8 cellular contexts compared by ENCODE assay signal in the genomic region with DNA sequence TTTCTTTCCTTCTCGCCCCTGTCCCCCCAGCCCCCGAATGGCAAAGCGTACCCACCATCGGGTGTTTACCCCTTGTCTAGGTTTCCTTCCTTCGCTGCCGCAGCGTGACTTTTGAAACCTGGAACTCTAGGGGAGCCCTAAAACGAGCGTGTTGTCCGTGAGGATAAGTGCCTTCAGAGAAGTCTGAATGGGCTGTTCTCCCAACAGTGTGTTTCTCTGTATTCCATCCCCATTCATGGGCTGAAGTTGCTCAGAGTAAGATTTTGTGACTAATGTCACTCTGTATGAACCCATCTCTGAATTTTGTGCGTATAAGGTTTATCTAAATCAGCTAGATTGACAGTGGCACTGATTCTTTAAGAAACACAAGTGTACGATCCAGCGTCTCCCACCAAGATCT. TPM values are rescaled to one million over a fixed set of nuclear protein-coding genes. Genes with fewer than 3 reads are reported as not detected.
DNase-seq lines count a peak whose midpoint lies in the region; ATAC-seq, FAIRE-seq and TF ChIP-seq lines count a peak whose summit lies in the region.

No MANE protein-coding gene starts in this region.

- H3K18ac ChIP-seq in H9 (ENCODE audit: insufficient read length, low read depth, low read length): no peak overlapping the region

- DNase-seq in H9 (no peak), glomerular visceral epithelial cell (ENCODE audit: extremely low spot score) (peak; percentile 6), putamen (ENCODE audit: low spot score) (peak; percentile 0), NCI-H510A treated with DMSO at 0.1 percent for 48 hours (lab: John Stamatoyannopoulos, UW) (no peak), D721Med (ENCODE audit: insufficient read length, low spot score) (no peak)
- no peak for DNase-seq in stimulated activated effector memory CD8-positive, alpha-beta T cell treated with anti-CD3 and anti-CD28 coated beads, Interleukin-12 subunit alpha, Interleukin-12 subunit beta, amount 100 ng/mL, for 72 hours (ENCODE audit: low spot score in 2 of 2)

- peaks cover 0 to 2% (median 0%) of the 10 kb centered on the region in 3 experiments; a peak in 1 of 7 replicates for H3K36me3 Mint-ChIP-seq in H9 (ENCODE audit: insufficient read depth in 1 of 3, low read depth in 3 of 3)
- H3K36me3 Mint-ChIP-seq in stimulated activated effector memory CD8-positive, alpha-beta T cell treated with anti-CD3 and anti-CD28 coated beads, Interleukin-12 subunit alpha, Interleukin-12 subunit beta, amount 100 ng/mL, for 72 hours: no peaks in the 10 kb centered on the region

- no peak overlapping the region for H4K8ac ChIP-seq in H9 (replicated peaks; ENCODE audit: insufficient read length, low read depth, low read length)

- H3K9ac ChIP-seq in H9 (ENCODE audit: extremely low read depth, insufficient read length, low read length): no peak overlapping the region

- no peak overlapping the region for H2BK120ac ChIP-seq in H9 (ENCODE audit: low read depth, low read length, poor library complexity, severe bottlenecking)

- H3K9me3 Mint-ChIP-seq in H9: peaks cover 0 to 2% of the 10 kb centered on the region in 2 experiments; a peak in 3 of 5 replicates
- H3K9me3 Mint-ChIP-seq in stimulated activated effector memory CD8-positive, alpha-beta T cell treated with anti-CD3 and anti-CD28 coated beads, Interleukin-12 subunit alpha, Interleukin-12 subunit beta, amount 100 ng/mL, for 72 hours: peaks cover 3% of the 10 kb centered on the region

- peaks cover 3% of the 10 kb centered on the region for H3K23me2 ChIP-seq in H9 (ENCODE audit: insufficient read length, low read depth, low read length, poor library complexity, severe bottlenecking)

- H3K27ac Mint-ChIP-seq in H9: peak overlapping the region in 1 of 3 experiments; percentile 77; a peak in 1 of 7 replicates
- no peak overlapping the region for H3K27ac Mint-ChIP-seq in stimulated activated effector memory CD8-positive, alpha-beta T cell treated with anti-CD3 and anti-CD28 coated beads, Interleukin-12 subunit alpha, Interleukin-12 subunit beta, amount 100 ng/mL, for 72 hours

- H3K4me2 ChIP-seq in H9 (ENCODE audit: insufficient read depth, insufficient read length, low read length): peak overlapping the region; percentile 78

- H3K79me1 ChIP-seq in H9 (ENCODE audit: insufficient read depth, low read depth, low read length, poor library complexity, severe bottlenecking): no peaks in the 10 kb centered on the region

- peaks cover 14% of the 10 kb centered on the region for H3K27me3 Mint-ChIP-seq in H9 (ENCODE audit: low read depth)

- no peak overlapping the region for H2AK5ac ChIP-seq in H9 (ENCODE audit: insufficient read length, low read length)

- ATAC-seq in SK-N-SH treated with all-trans-retinoic acid at 6 μM for 48 hours (peak; percentile 8), GM21360 (IDR thresholded peaks at IDR 0.05; ENCODE audit: unreplicated experiment) (no peak)
- no peak for ATAC-seq in stimulated activated effector memory CD8-positive, alpha-beta T cell treated with anti-CD3 and anti-CD28 coated beads, Interleukin-12 subunit alpha, Interleukin-12 subunit beta, amount 100 ng/mL, for 72 hours

- no peak overlapping the region for H4K91ac ChIP-seq in H9 (ENCODE audit: insufficient read length, low read depth, low read length)

- no peak overlapping the region for H3K14ac ChIP-seq in H9 (ENCODE audit: insufficient read depth, low read length)

- H3K79me2 ChIP-seq in H9 (ENCODE audit: insufficient read depth, low read length): no peaks in the 10 kb centered on the region

- WGBS in H9 (ENCODE audit: extremely low coverage, insufficient read length, low lambda C conversion rate): no CpG with 5 or more reads among the region's 13 CpGs

- H2BK20ac ChIP-seq in H9 (ENCODE audit: low read depth, low read length, poor library complexity, severe bottlenecking): no peak overlapping the region

- H3K27ac ChIP-seq in H9 (ENCODE audit: insufficient read length, low read depth, low read length): no peak overlapping the region

- H4K5ac ChIP-seq in H9 (ENCODE audit: insufficient read length, low read depth, low read length): no peak overlapping the region

- H3K4me1 Mint-ChIP-seq in H9: peaks cover 8 to 11% of the 10 kb centered on the region in 2 experiments; a peak in 3 of 4 replicates
- no peaks in the 10 kb centered on the region for H3K4me1 Mint-ChIP-seq in stimulated activated effector memory CD8-positive, alpha-beta T cell treated with anti-CD3 and anti-CD28 coated beads, Interleukin-12 subunit alpha, Interleukin-12 subunit beta, amount 100 ng/mL, for 72 hours

- H3K27me3 ChIP-seq in H9 (ENCODE audit: insufficient read depth, low read length): no peaks in the 10 kb centered on the region; the same call in 1 of the 2 replicates

- H3K9me3 ChIP-seq in H9 (ENCODE audit: control insufficient read depth, low read depth, low read length): no peaks in the 10 kb centered on the region

- no peak overlapping the region for H3T11ph ChIP-seq in H9 (ENCODE audit: low read length)

- no peak for FAIRE-seq in D721Med (lab: Jason Lieb, UNC)

- no peak overlapping the region for H2AFZ ChIP-seq in H9 (ENCODE audit: low read length)

- no peak overlapping the region for H3K23ac ChIP-seq in H9 (ENCODE audit: insufficient read length, low read depth, low read length)

- no peak overlapping the region for H3K4ac ChIP-seq in H9 (ENCODE audit: low read depth, low read length)

- TF ChIP-seq CTCF in H9 (conservative IDR thresholded peaks at IDR 0.05) (no peak), D721Med (IDR thresholded peaks at IDR 0.05; ENCODE audit: insufficient read depth, missing control alignments) (no peak)

- no peak overlapping the region for H2BK12ac ChIP-seq in H9 (ENCODE audit: insufficient read length, low read depth, low read length)

- H2BK15ac ChIP-seq in H9 (ENCODE audit: low read depth, low read length): no peak overlapping the region

- H2BK5ac ChIP-seq in H9 (ENCODE audit: insufficient read length, low read length): no peak overlapping the region

- H3K4me3 Mint-ChIP-seq in H9: peak overlapping the region; percentile 87 to 97
- H3K4me3 Mint-ChIP-seq in stimulated activated effector memory CD8-positive, alpha-beta T cell treated with anti-CD3 and anti-CD28 coated beads, Interleukin-12 subunit alpha, Interleukin-12 subunit beta, amount 100 ng/mL, for 72 hours: no peak overlapping the region

- H3K56ac ChIP-seq in H9 (ENCODE audit: insufficient read length, low read depth, low read length): no peak overlapping the region

- H3K4me1 ChIP-seq in H9 (ENCODE audit: insufficient read depth, low read length): no peaks in the 10 kb centered on the region

- H4K20me1 ChIP-seq in H9 (ENCODE audit: control insufficient read depth, insufficient read depth, insufficient read length): no peaks in the 10 kb centered on the region

TF ChIP-seq in SK-N-SH treated with all-trans-retinoic acid at 6 μM for 48 hours, 23 proteins besides CTCF, POLR2A, EP300 and RAD21 (continues in another document):
- TF ChIP-seq ESRRG (CRISPR knock-in tag; IDR thresholded peaks at IDR 0.05) (no peak), PPARA (CRISPR knock-in tag; IDR thresholded peaks at IDR 0.05; ENCODE audit: borderline replicate concordance) (no peak), TSHZ2 (CRISPR knock-in tag; IDR thresholded peaks at IDR 0.05) (no peak), TCF4 (CRISPR knock-in tag; IDR thresholded peaks at IDR 0.05; ENCODE audit: borderline replicate concordance) (no peak), ZNF8 (CRISPR knock-in tag; IDR thresholded peaks at IDR 0.05) (no peak)
- TF ChIP-seq, protein P1, sequence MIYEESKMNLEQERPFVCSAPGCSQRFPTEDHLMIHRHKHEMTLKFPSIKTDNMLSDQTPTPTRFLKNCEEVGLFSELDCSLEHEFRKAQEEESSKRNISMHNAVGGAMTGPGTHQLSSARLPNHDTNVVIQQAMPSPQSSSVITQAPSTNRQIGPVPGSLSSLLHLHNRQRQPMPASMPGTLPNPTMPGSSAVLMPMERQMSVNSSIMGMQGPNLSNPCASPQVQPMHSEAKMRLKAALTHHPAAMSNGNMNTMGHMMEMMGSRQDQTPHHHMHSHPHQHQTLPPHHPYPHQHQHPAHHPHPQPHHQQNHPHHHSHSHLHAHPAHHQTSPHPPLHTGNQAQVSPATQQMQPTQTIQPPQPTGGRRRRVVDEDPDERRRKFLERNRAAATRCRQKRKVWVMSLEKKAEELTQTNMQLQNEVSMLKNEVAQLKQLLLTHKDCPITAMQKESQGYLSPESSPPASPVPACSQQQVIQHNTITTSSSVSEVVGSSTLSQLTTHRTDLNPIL (CRISPR knock-in tag; IDR thresholded peaks at IDR 0.05; ENCODE audit: low read depth): no peak

RNA-seq across cellular contexts. Expression of gene MACROD2, which starts 0.9 kb away (rescaled TPM):
- total RNA-seq in H9 (2021): 1.6 and 2.0 TPM in 2 replicates

RNA-seq across cellular contexts. Expression of gene SEL1L2, which starts 5.9 kb away (rescaled TPM):
- not detected in 2 replicates for total RNA-seq in H9 (2021)

Comparison
In these comparisons a context has a peak if more than half of its experiments do, and no peak if none do; other contexts are left out.
1. DNase-seq: peak in glomerular visceral epithelial cell (single experiment) and putamen (single experiment); none in H9 (single experiment), NCI-H510A treated with DMSO at 0.1 percent for 48 hours (single experiment), stimulated activated effector memory CD8-positive, alpha-beta T cell treated with anti-CD3 and anti-CD28 coated beads, Interleukin-12 subunit alpha, Interleukin-12 subunit beta, amount 100 ng/mL, for 72 hours (0 of 2) and D721Med (single experiment).